ENCODE assay signal across 15 cellular contexts in the genomic region with DNA sequence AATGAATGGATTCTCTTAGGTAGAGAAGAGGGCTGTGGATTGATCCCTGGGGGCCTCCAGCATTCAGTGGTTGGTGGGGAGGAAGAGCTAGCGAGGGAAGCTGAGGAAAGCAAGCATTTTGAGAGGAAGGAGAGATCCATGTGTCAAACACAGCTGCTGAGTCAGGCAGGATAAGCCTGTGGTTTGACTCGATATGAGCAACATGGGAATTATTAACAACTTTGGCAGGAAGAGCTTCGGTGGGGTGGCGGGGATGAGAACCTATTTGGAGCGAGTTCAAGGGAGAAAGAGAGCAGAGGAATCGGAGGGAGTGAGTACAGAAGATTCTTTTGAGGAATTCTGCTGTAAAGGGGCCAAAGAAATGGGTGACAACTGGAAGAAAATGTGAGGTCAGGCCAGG. TPM values are rescaled to one million over a fixed set of nuclear protein-coding genes. Genes with fewer than 3 reads are reported as not detected.
DNase-seq lines count a peak whose midpoint lies in the region; ATAC-seq and TF ChIP-seq lines count a peak whose summit lies in the region.
"Had no signal": no experiment of that assay in that cellular context is flagged by ENCODE, and none has a peak within 500 bp of the region (broad histone marks: within the 10 kb centered on the region; RNA-seq: fewer than 3 reads in every experiment).

No MANE protein-coding gene starts in this region.

- H2BK12ac ChIP-seq in mesenchymal stem cell (ENCODE audit: low read length in 2 of 2) = no peak overlapping the region

- H2BK15ac ChIP-seq in mesenchymal stem cell (ENCODE audit: low read depth, poor library complexity, severe bottlenecking) = no peak overlapping the region

- WGBS in mesenchymal stem cell = 7% methylated on average over 6 of the region's 6 CpGs

- no peak overlapping the region for H3K27ac Mint-ChIP-seq in osteocyte (ENCODE audit: unreplicated experiment)
- H3K27ac Mint-ChIP-seq: activated naive CD4-positive, alpha-beta T cell treated with anti-CD3 and anti-CD28 coated beads, Interleukin-2, amount 50 U/mL, for 24 hours; dendritic cell treated with granulocyte-macrophage colony-stimulating factor and Interleukin-4, amounts not matched to agents 40 ng/mL and 50 ng/mL, for 4 days had no signal

- H3K4me3 Mint-ChIP-seq in osteocyte (ENCODE audit: unreplicated experiment) = no peak overlapping the region
- H3K4me3 Mint-ChIP-seq: activated naive CD4-positive, alpha-beta T cell treated with anti-CD3 and anti-CD28 coated beads, Interleukin-2, amount 50 U/mL, for 24 hours; dendritic cell treated with granulocyte-macrophage colony-stimulating factor and Interleukin-4, amounts not matched to agents 40 ng/mL and 50 ng/mL, for 4 days had no signal

- no peaks in the 10 kb centered on the region for H4K20me1 ChIP-seq in BLaER1

- no peak overlapping the region for H2BK120ac ChIP-seq in mesenchymal stem cell (ENCODE audit: low read depth, low read length)

- H3K9me3 Mint-ChIP-seq in osteocyte (ENCODE audit: unreplicated experiment) = no peaks in the 10 kb centered on the region
- H3K9me3 Mint-ChIP-seq: activated naive CD4-positive, alpha-beta T cell treated with anti-CD3 and anti-CD28 coated beads, Interleukin-2, amount 50 U/mL, for 24 hours; dendritic cell treated with granulocyte-macrophage colony-stimulating factor and Interleukin-4, amounts not matched to agents 40 ng/mL and 50 ng/mL, for 4 days had no signal

- H3K14ac ChIP-seq in mesenchymal stem cell (ENCODE audit: low read length in 2 of 2) = no peak overlapping the region

- no peaks in the 10 kb centered on the region for H3K9me3 ChIP-seq in BLaER1
- H3K9me3 ChIP-seq in mesenchymal stem cell (ENCODE audit: control insufficient read depth, low read length) = no peaks in the 10 kb centered on the region
- no peaks in the 10 kb centered on the region for H3K9me3 ChIP-seq in WERI-Rb-1 (ENCODE audit: severe bottlenecking)
- H3K9me3 ChIP-seq: heart right ventricle had no signal

- H3K27me3 ChIP-seq in BLaER1 = no peaks in the 10 kb centered on the region
- H3K27me3 ChIP-seq in brain microvascular endothelial cell (replicated peaks) = no peaks in the 10 kb centered on the region
- H3K27me3 ChIP-seq in mesenchymal stem cell (ENCODE audit: control insufficient read depth in 1 of 2, insufficient read depth in 1 of 2, low read length in 2 of 2) = peaks cover 0 to 43% of the 10 kb centered on the region in 2 experiments
- no peaks in the 10 kb centered on the region for H3K27me3 ChIP-seq in WERI-Rb-1 (ENCODE audit: insufficient read depth, low read depth, severe bottlenecking)
- H3K27me3 ChIP-seq: heart right ventricle had no signal

- H3K27ac ChIP-seq in BLaER1 (no peak overlapping the region), brain microvascular endothelial cell (no peak overlapping the region), mesenchymal stem cell (ENCODE audit: low read length, poor library complexity, severe bottlenecking) (peak overlapping the region; percentile 94), WERI-Rb-1 (no peak overlapping the region)
- H3K27ac ChIP-seq: heart right ventricle, parathyroid adenoma had no signal

- in situ Hi-C loops in brain microvascular endothelial cell (cut with HindIII; ENCODE audit: low pct_ligation_motif_present, low sequenced_read_pairs) = no loop called here

- H3K4ac ChIP-seq in mesenchymal stem cell (ENCODE audit: low read depth in 1 of 2, low read length in 2 of 2) = no peak overlapping the region

- H3K27me3 Mint-ChIP-seq in osteocyte (ENCODE audit: unreplicated experiment) = peaks cover 11% of the 10 kb centered on the region
- H3K27me3 Mint-ChIP-seq: activated naive CD4-positive, alpha-beta T cell treated with anti-CD3 and anti-CD28 coated beads, Interleukin-2, amount 50 U/mL, for 24 hours had no signal

- H2AK5ac ChIP-seq in mesenchymal stem cell (ENCODE audit: low read length, severe bottlenecking) = no peak overlapping the region

- no peak overlapping the region for H4K91ac ChIP-seq in mesenchymal stem cell (ENCODE audit: low read length)

- peaks cover 3% of the 10 kb centered on the region; the same call in 1 of the 2 replicates for H3K36me3 ChIP-seq in BLaER1
- no peaks in the 10 kb centered on the region for H3K36me3 ChIP-seq in brain microvascular endothelial cell (replicated peaks)
- no peaks in the 10 kb centered on the region for H3K36me3 ChIP-seq in mesenchymal stem cell (ENCODE audit: control insufficient read depth in 1 of 2, insufficient read depth in 2 of 2, low read depth in 1 of 2, low read length in 2 of 2)
- H3K36me3 ChIP-seq in WERI-Rb-1 = peaks cover 12% of the 10 kb centered on the region
- H3K36me3 ChIP-seq: heart right ventricle had no signal

- H2AFZ ChIP-seq in mesenchymal stem cell (ENCODE audit: low read depth, low read length) = no peak overlapping the region
- H2AFZ ChIP-seq: parathyroid adenoma had no signal

- ATAC-seq in HG02973 (IDR thresholded peaks at IDR 0.05; ENCODE audit: unreplicated experiment) = no peak
- ATAC-seq: HCT116, heart right ventricle had no signal

- H3K18ac ChIP-seq in mesenchymal stem cell (ENCODE audit: low read depth in 1 of 2, low read length in 2 of 2) = no peak overlapping the region

- H3K79me1 ChIP-seq in mesenchymal stem cell (replicated peaks; ENCODE audit: low read length, poor library complexity, severe bottlenecking) = no peaks in the 10 kb centered on the region

- H3K36me3 Mint-ChIP-seq in osteocyte (ENCODE audit: unreplicated experiment) = peaks cover 1% of the 10 kb centered on the region
- H3K36me3 Mint-ChIP-seq: activated naive CD4-positive, alpha-beta T cell treated with anti-CD3 and anti-CD28 coated beads, Interleukin-2, amount 50 U/mL, for 24 hours had no signal

- H3K23ac ChIP-seq in mesenchymal stem cell (ENCODE audit: low read length in 2 of 2) = no peak overlapping the region

- H2BK5ac ChIP-seq in mesenchymal stem cell (ENCODE audit: low read depth, low read length, poor library complexity, severe bottlenecking) = peak overlapping the region; percentile 46

- H3K4me3 ChIP-seq in BLaER1 (no peak overlapping the region), brain microvascular endothelial cell (ENCODE audit: low read depth, low read length) (no peak overlapping the region), mesenchymal stem cell (ENCODE audit: insufficient read depth in 1 of 2, low read depth in 1 of 2, low read length in 2 of 2) (no peak overlapping the region), WERI-Rb-1 (ENCODE audit: low read depth, low read length) (no peak overlapping the region)
- H3K4me3 ChIP-seq: heart right ventricle had no signal

- H3K4me1 Mint-ChIP-seq in osteocyte (ENCODE audit: unreplicated experiment) = peaks cover 7% of the 10 kb centered on the region
- H3K4me1 Mint-ChIP-seq: activated naive CD4-positive, alpha-beta T cell treated with anti-CD3 and anti-CD28 coated beads, Interleukin-2, amount 50 U/mL, for 24 hours had no signal

- H3K9ac ChIP-seq in BLaER1 (no peak overlapping the region), mesenchymal stem cell (ENCODE audit: low read length) (no peak overlapping the region)
- H3K9ac ChIP-seq: parathyroid adenoma had no signal

- peak overlapping the region; percentile 76 for H3K4me2 ChIP-seq in BLaER1
- H3K4me2 ChIP-seq in mesenchymal stem cell (ENCODE audit: low read length, poor library complexity, severe bottlenecking) = peak overlapping the region; percentile 54

- no peak overlapping the region for H4K8ac ChIP-seq in mesenchymal stem cell (ENCODE audit: low read length)

- H3K4me1 ChIP-seq in BLaER1 = peaks cover 54% of the 10 kb centered on the region
- peaks cover 12% of the 10 kb centered on the region for H3K4me1 ChIP-seq in mesenchymal stem cell (ENCODE audit: control insufficient read depth, insufficient read depth, low read depth, low read length)
- H3K4me1 ChIP-seq: parathyroid adenoma had no signal

- TF ChIP-seq CTCF in brain microvascular endothelial cell (IDR thresholded peaks at IDR 0.05; ENCODE audit: low read depth, low read length, missing control alignments) = no peak
- no peak for TF ChIP-seq CTCF in WERI-Rb-1 (IDR thresholded peaks at IDR 0.05; ENCODE audit: low read depth, low read length)
- TF ChIP-seq CTCF in osteocyte (IDR thresholded peaks at IDR 0.05) = no peak

- DNase-seq in HT1080 (ENCODE audit: low read depth) (peak; percentile 90), brain microvascular endothelial cell (peak; percentile 84), mesenchymal stem cell (peak; percentile 73), WERI-Rb-1 (no peak), osteocyte (ENCODE audit: extremely low spot score, unreplicated experiment) (no peak), NCI-H524 treated with DMSO at 0.1 percent for 48 hours (lab: John Stamatoyannopoulos, UW) (no peak)
- DNase-seq: heart right ventricle; stimulated activated naive CD4-positive, alpha-beta T cell treated with Interleukin-2 at 50 U/mL for 16 hours; T-helper 9 cell had no signal

RNA-seq across cellular contexts. Expression of a gene that starts 59.5 kb away (rescaled TPM):
- total RNA-seq in HT1080 (2014; rRNA removed; shearing (Covaris generic)) = 27.2 and 37.0 TPM in 2 replicates
- 29.5 and 32.4 TPM in 2 replicates for polyA plus RNA-seq in HT1080 (2015; cell fraction: cytosol; rRNA removed)
- 14.0 and 16.8 TPM in 2 replicates for polyA plus RNA-seq in HT1080 (2015; cell fraction: nucleus; rRNA removed)
- polyA plus RNA-seq in mesenchymal stem cell (2013, experiment 1 of 2) = 26.3 TPM
- polyA plus RNA-seq in mesenchymal stem cell (2013, experiment 2 of 2) = 26.1 TPM
- 32.0 and 32.7 TPM in 2 replicates for total RNA-seq in osteocyte

Comparison
In these comparisons a context has a peak if more than half of its experiments do, and no peak if none do; other contexts are left out.
1. DNase-seq: peak in HT1080 (single experiment), brain microvascular endothelial cell (single experiment) and mesenchymal stem cell (single experiment); none in WERI-Rb-1 (single experiment), osteocyte (single experiment) and NCI-H524 treated with DMSO at 0.1 percent for 48 hours (single experiment).